ENCODE assay signal across 17 cellular contexts in genomic region chr5:74589204-74590056, GRCh38. TPM values are rescaled to one million over a fixed set of nuclear protein-coding genes. Genes with fewer than 3 reads are reported as not detected.
DNase-seq lines count a peak whose midpoint lies in the region; ATAC-seq, FAIRE-seq and TF ChIP-seq lines count a peak whose summit lies in the region.
"Had no signal": no experiment of that assay in that cellular context is flagged by ENCODE, and none has a peak within 500 bp of the region (broad histone marks: within the 10 kb centered on the region; RNA-seq: fewer than 3 reads in every experiment).

No MANE protein-coding gene starts in this region.

- no peak for FAIRE-seq in small intestine (lab: Jason Lieb, UNC)

- H3K9me3 ChIP-seq in colonic mucosa = no peaks in the 10 kb centered on the region
- H3K9me3 ChIP-seq in right lobe of liver = no peaks in the 10 kb centered on the region
- H3K9me3 ChIP-seq in small intestine (ENCODE audit: control insufficient read depth, low read depth) = no peaks in the 10 kb centered on the region

- intact Hi-C loops in colonic mucosa (cut with DNase I) = loop anchor here (5.0 kb wide), 1 partner anchor 48 kb away; no protein-coding TSS in a partner anchor
- intact Hi-C loops in right lobe of liver (cut with DNase I) = no loop called here

- peak overlapping the region in 1 of 2 donors; percentile 59 for H3K9ac ChIP-seq in colonic mucosa (ENCODE audit: low read depth in 2 of 2, low read length in 2 of 2)
- H3K9ac ChIP-seq: KMS-11 had no signal

- peak; percentile 75 for DNase-seq in NCI-H524 treated with DMSO at 0.1 percent for 48 hours (lab: John Stamatoyannopoulos, UW)
- peak; percentile 34 for DNase-seq in colonic mucosa
- no peak for DNase-seq in right lobe of liver
- peak; percentile 17 for DNase-seq in small intestine
- no peak for DNase-seq in GM03348 (ENCODE audit: low spot score)
- no peak for DNase-seq in NCI-H1092 (lab: John Stamatoyannopoulos, UW)
- DNase-seq: CD8-positive, alpha-beta memory T cell; DMS153; GOT3; NCI-H1105; NCI-H187; NCI-H510A; T-helper 1 cell had no signal

- H3K27me3 ChIP-seq in colonic mucosa = no peaks in the 10 kb centered on the region
- H3K27me3 ChIP-seq in right lobe of liver = no peaks in the 10 kb centered on the region
- H3K27me3 ChIP-seq in small intestine (ENCODE audit: control insufficient read depth in 2 of 2, insufficient read depth in 2 of 2, low read length in 2 of 2) = no peaks in the 10 kb centered on the region

- peak; percentile 69 to 84 (median 74) for ATAC-seq in right lobe of liver
- no peak for ATAC-seq in GM21576 (IDR thresholded peaks at IDR 0.05; ENCODE audit: unreplicated experiment)
- ATAC-seq in HG02938 (IDR thresholded peaks at IDR 0.05; ENCODE audit: unreplicated experiment) = no peak

- H3K27ac ChIP-seq in colonic mucosa = peak overlapping the region; percentile 83
- H3K27ac ChIP-seq in right lobe of liver = peak overlapping the region in 2 of 3 donors; percentile 7 to 55
- H3K27ac ChIP-seq in small intestine (ENCODE audit: low read depth in 1 of 2, low read length in 1 of 2) = no peak overlapping the region
- H3K27ac ChIP-seq: KMS-11, SK-N-MC had no signal

- 22% methylated on average over 6 of the region's 6 CpGs for WGBS in right lobe of liver (ENCODE audit: insufficient coverage, low coverage, low lambda C conversion rate, missing lambda C conversion rate)
- 20 to 61% (median 46%) methylated on average over 6 of the region's 6 CpGs for WGBS in small intestine, 3 donors

- no peak for TF ChIP-seq CTCF in colonic mucosa (IDR thresholded peaks at IDR 0.05)
- no peak for TF ChIP-seq CTCF in right lobe of liver (IDR thresholded peaks at IDR 0.05)

- H3K4me1 ChIP-seq in colonic mucosa = no peaks in the 10 kb centered on the region
- peaks cover 0 to 16% (median 5%) of the 10 kb centered on the region in 4 donors for H3K4me1 ChIP-seq in right lobe of liver
- peaks cover 0 to 5% of the 10 kb centered on the region in 2 donors for H3K4me1 ChIP-seq in small intestine (ENCODE audit: control insufficient read depth in 2 of 2, insufficient read depth in 1 of 2, low read depth in 1 of 2, low read length in 1 of 2)

- H3K36me3 ChIP-seq in colonic mucosa = no peaks in the 10 kb centered on the region
- H3K36me3 ChIP-seq in right lobe of liver = no peaks in the 10 kb centered on the region
- H3K36me3 ChIP-seq in small intestine (ENCODE audit: control insufficient read depth in 2 of 2, insufficient read depth in 2 of 2, low read length in 2 of 2) = no peaks in the 10 kb centered on the region

- H3K4me3 ChIP-seq in colonic mucosa = no peak overlapping the region
- no peak overlapping the region for H3K4me3 ChIP-seq in right lobe of liver
- no peak overlapping the region for H3K4me3 ChIP-seq in small intestine (ENCODE audit: low read depth in 1 of 2, low read length in 2 of 2)
- H3K4me3 ChIP-seq: SK-N-MC had no signal

- no peak for TF ChIP-seq POLR2A in right lobe of liver (IDR thresholded peaks at IDR 0.05)

RNA-seq across cellular contexts. Expression of gene ENC1, which starts 51.1 kb away (rescaled TPM):
- total RNA-seq in colonic mucosa (10 to 100 TPM; 18.9 to 26.6 TPM), right lobe of liver (1 to 10 TPM; 4.5 to 6.8 (median 5.5) TPM)
- polyA plus RNA-seq in small intestine = 10 to 100 TPM in 2 of 3 donors, 1 to 10 TPM in 1; 6.8 to 20.0 (median 13.9) TPM

Comparison
In these comparisons a context has a peak if more than half of its experiments do, and no peak if none do; other contexts are left out.
1. DNase-seq: peak in NCI-H524 treated with DMSO at 0.1 percent for 48 hours (single experiment), colonic mucosa (single experiment) and small intestine (single experiment); none in right lobe of liver (0 of 3), GM03348 (single experiment) and NCI-H1092 (single experiment).
2. H3K27ac ChIP-seq: peak in colonic mucosa (single experiment) and right lobe of liver (2 of 3); none in small intestine (0 of 2).
3. ATAC-seq: peak in right lobe of liver (4 of 4); none in GM21576 (single experiment) and HG02938 (single experiment).